In the genomic region with DNA sequence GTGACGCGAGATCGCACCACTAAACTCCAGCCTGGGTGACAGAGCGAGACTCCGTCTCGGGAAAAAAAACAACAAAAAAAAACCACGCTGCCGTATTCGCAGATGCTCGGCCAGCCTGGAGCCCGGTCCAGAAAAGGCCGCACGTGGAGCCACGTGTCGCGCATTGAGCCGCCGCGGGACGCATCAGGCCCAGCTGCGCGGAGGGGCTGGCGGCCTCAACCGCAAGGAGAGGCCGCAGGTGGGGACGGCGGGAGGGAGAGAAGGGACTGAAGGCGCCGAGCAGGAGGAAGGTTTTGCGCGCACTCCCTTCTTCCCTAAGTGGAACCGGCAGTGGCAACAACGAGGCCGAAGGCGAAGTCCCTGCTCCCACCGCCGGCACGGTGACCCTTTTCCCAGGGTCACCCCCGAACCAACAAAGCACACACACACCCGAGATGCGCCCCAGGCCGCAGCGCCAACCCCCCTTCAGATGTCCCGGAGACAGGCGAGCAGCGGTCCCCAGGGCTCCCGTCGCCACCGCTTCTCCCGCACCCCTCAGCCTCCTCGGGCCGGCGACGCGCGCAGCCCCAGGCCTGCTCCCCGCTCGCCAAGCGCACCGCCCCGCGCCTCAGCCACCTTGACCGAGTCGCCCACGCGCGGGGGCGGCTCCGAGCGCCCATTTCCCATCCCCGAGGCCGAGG, we compare ENCODE assay signal across 11 cellular contexts. TPM values are rescaled to one million over a fixed set of nuclear protein-coding genes. Genes with fewer than 3 reads are reported as not detected.
DNase-seq lines count a peak whose midpoint lies in the region; ATAC-seq, FAIRE-seq and TF ChIP-seq lines count a peak whose summit lies in the region.
"Had no signal": no experiment of that assay in that cellular context is flagged by ENCODE, and none has a peak within 500 bp of the region (broad histone marks: within the 10 kb centered on the region; RNA-seq: fewer than 3 reads in every experiment).

No MANE protein-coding gene starts in this region.

- H3K4me3 ChIP-seq in A549 (peak overlapping the region; percentile 66; the same call in 1 of the 3 replicates), astrocyte (ENCODE audit: insufficient read depth, low read depth, low read length) (no peak overlapping the region)

- H3K4me3 Mint-ChIP-seq in Calu3 (ENCODE audit: low read depth, unreplicated experiment) (peak overlapping the region; percentile 85), astrocyte (ENCODE audit: unreplicated experiment) (no peak overlapping the region)
- H3K4me3 Mint-ChIP-seq in naive thymus-derived CD8-positive, alpha-beta T cell = peak overlapping the region; percentile 47 to 84 (median 74)

- H3K4me1 ChIP-seq in A549 (peaks cover 4% of the 10 kb centered on the region; the same call in 1 of the 3 replicates), astrocyte (ENCODE audit: insufficient read depth, low read length) (peaks cover 3% of the 10 kb centered on the region)

- no peak for TF ChIP-seq CTCF in A549 (IDR thresholded peaks at IDR 0.05)
- no peak for TF ChIP-seq CTCF in Calu3 (IDR thresholded peaks at IDR 0.05; ENCODE audit: unreplicated experiment)
- no peak for TF ChIP-seq CTCF in astrocyte (IDR thresholded peaks at IDR 0.05; ENCODE audit: insufficient read depth, low read depth, low read length)

- no peak for TF ChIP-seq POLR2A in A549 (IDR thresholded peaks at IDR 0.05; ENCODE audit: low read length)

- H3K27ac Mint-ChIP-seq in Calu3 (ENCODE audit: unreplicated experiment) (no peak overlapping the region), astrocyte (ENCODE audit: unreplicated experiment) (no peak overlapping the region)
- peak overlapping the region in 2 of 10 donors; percentile 59 to 72 for H3K27ac Mint-ChIP-seq in naive thymus-derived CD8-positive, alpha-beta T cell

- POLR2A ChIA-PET in A549 (lab: Yijun Ruan, JAX) = interaction anchor here (2.1 kb wide), 1 partner anchor 7 kb away, joined by 9 read pairs; the partner anchor contains the start of genes FAM217B and PPP1R3D
- POLR2A ChIA-PET in naive thymus-derived CD8-positive, alpha-beta T cell (lab: Charles Lee) = no interaction called here

- intact Hi-C loops in Calu3 (cut with micrococcal nuclease; ENCODE audit: unreplicated experiment) = no loop called here
- intact Hi-C loops in posterior vena cava (cut with DNase I) = no loop called here

- H3K9me3 Mint-ChIP-seq in Calu3 (ENCODE audit: low read depth, unreplicated experiment) (no peaks in the 10 kb centered on the region), astrocyte (ENCODE audit: unreplicated experiment) (no peaks in the 10 kb centered on the region)
- H3K9me3 Mint-ChIP-seq in naive thymus-derived CD8-positive, alpha-beta T cell = no peaks in the 10 kb centered on the region

- no peak for ATAC-seq in A549
- ATAC-seq in naive thymus-derived CD8-positive, alpha-beta T cell = no peak

- H3K9me3 ChIP-seq in A549 (peaks cover 3% of the 10 kb centered on the region; the same call in 2 of the 3 replicates), astrocyte (ENCODE audit: insufficient read depth, low read depth, low read length) (no peaks in the 10 kb centered on the region)

- no peaks in the 10 kb centered on the region for H3K36me3 ChIP-seq in astrocyte (ENCODE audit: insufficient read depth, low read length)
- H3K36me3 ChIP-seq: brain microvascular endothelial cell had no signal

- no peak overlapping the region for H3K9ac ChIP-seq in astrocyte (ENCODE audit: low read length)
- H3K9ac ChIP-seq: GM23248 had no signal

- TF ChIP-seq EP300 in A549 (IDR thresholded peaks at IDR 0.05) = no peak

- no peak for FAIRE-seq in A549 (lab: Jason Lieb, UNC)
- FAIRE-seq in astrocyte (lab: Jason Lieb, UNC) = no peak
- FAIRE-seq: small intestine had no signal

- H3K4me1 Mint-ChIP-seq in Calu3 (ENCODE audit: low read depth, unreplicated experiment) = peaks cover 39% of the 10 kb centered on the region
- H3K4me1 Mint-ChIP-seq in astrocyte (ENCODE audit: low read depth, unreplicated experiment) = peaks cover 7% of the 10 kb centered on the region
- H3K4me1 Mint-ChIP-seq in naive thymus-derived CD8-positive, alpha-beta T cell = peaks cover 4 to 31% (median 18%) of the 10 kb centered on the region in 4 donors

- no peak for DNase-seq in A549 (ENCODE audit: low read depth in 1 of 2, low spot score in 1 of 2)
- no peak for DNase-seq in Calu3
- no peak for DNase-seq in astrocyte (ENCODE audit: low read depth)
- DNase-seq in naive thymus-derived CD8-positive, alpha-beta T cell = peak in 1 of 10 donors; percentile 9
- no peak for DNase-seq in activated CD4-positive, CD25-positive, alpha-beta regulatory T cell treated with anti-CD3 and anti-CD28 coated beads, Interleukin-2, amount 50 U/mL, for 72 hours
- no peak for DNase-seq in RKO (ENCODE audit: low spot score)
- DNase-seq in CD1c-positive myeloid dendritic cell (ENCODE audit: extremely low spot score) = no peak
- DNase-seq in posterior vena cava (ENCODE audit: low spot score) = no peak

- no peaks in the 10 kb centered on the region for H3K27me3 Mint-ChIP-seq in Calu3 (ENCODE audit: unreplicated experiment)
- H3K27me3 Mint-ChIP-seq in astrocyte (ENCODE audit: low read depth, unreplicated experiment) = no peaks in the 10 kb centered on the region
- H3K27me3 Mint-ChIP-seq in naive thymus-derived CD8-positive, alpha-beta T cell = peaks cover 0 to 2% (median 0%) of the 10 kb centered on the region in 5 donors

- CTCF ChIA-PET in A549 (lab: Yijun Ruan, JAX) = interaction anchor here (1.4 to 1.8 kb wide), 3 partner anchors 11 to 83 kb away, joined by 4 to 5 read pairs (median 5); no protein-coding TSS in a partner anchor
- CTCF ChIA-PET in Calu3 (lab: Charles Lee) = interaction anchor here (1.7 kb wide), 1 partner anchor 40 kb away, joined by 4 read pairs; no protein-coding TSS in a partner anchor

- no TSS peak for BruUV-seq in Calu3 (replicated peaks; lab: Mats Ljungman, UMichigan)

- no peaks in the 10 kb centered on the region for H3K27me3 ChIP-seq in astrocyte (ENCODE audit: insufficient read depth, low read length)
- H3K27me3 ChIP-seq: brain microvascular endothelial cell had no signal

- peaks cover 7% of the 10 kb centered on the region for H4K20me1 ChIP-seq in astrocyte (ENCODE audit: insufficient read depth, low read length)

- H3K36me3 Mint-ChIP-seq in Calu3 (ENCODE audit: insufficient read depth, unreplicated experiment) (peaks cover 27% of the 10 kb centered on the region), astrocyte (ENCODE audit: low read depth, unreplicated experiment) (no peaks in the 10 kb centered on the region)
- no peaks in the 10 kb centered on the region for H3K36me3 Mint-ChIP-seq in naive thymus-derived CD8-positive, alpha-beta T cell

- H3K4me2 ChIP-seq in A549 (peak overlapping the region; percentile 82), astrocyte (ENCODE audit: low read length) (peak overlapping the region; percentile 96)

- H3K27ac ChIP-seq in A549 (no peak overlapping the region), astrocyte (ENCODE audit: low read depth, low read length) (no peak overlapping the region)
- H3K27ac ChIP-seq: brain microvascular endothelial cell, GM23248 had no signal

- H3K79me2 ChIP-seq in astrocyte (ENCODE audit: insufficient read depth, low read length) = no peaks in the 10 kb centered on the region

- WGBS in A549 (ENCODE audit: missing lambda C conversion rate) = 97% methylated on average over 71 of the region's 72 CpGs

- H2AFZ ChIP-seq in astrocyte (ENCODE audit: low read depth, low read length) = no peak overlapping the region

- TF ChIP-seq RAD21 in A549 (conservative IDR thresholded peaks at IDR 0.05 in 1 of 2, IDR thresholded peaks at IDR 0.05 in 1 of 2) = no peak

RNA-seq across cellular contexts. Expression of gene SYCP2, which starts 0.7 kb away (rescaled TPM):
- polyA plus RNA-seq in A549 (2011; rRNA removed) (1.3 and 2.1 TPM in 2 replicates), A549 (2017; fragmentation: RNase III; extraction: RNeasy Plus Mini Kit Qiagen cat#74134 plus additional on column Dnase treatment) (0.50 to 0.84 TPM (median 0.52 TPM) in 3 replicates)
- polyA plus RNA-seq in A549 (2012; cell fraction: cytosol; rRNA removed) = 0.18 and 0.20 TPM in 2 replicates
- 0.27 and 0.31 TPM in 2 replicates for polyA plus RNA-seq in A549 (2012; cell fraction: nucleus; rRNA removed)
- 1.4 TPM in 1 of 2 replicates, not detected in the other for polyA minus RNA-seq in A549 (2011; rRNA and poly(A)+ RNA removed)
- total RNA-seq in Calu3 (2022) (56.0 and 58.1 TPM in 2 replicates), astrocyte (0.27 and 0.72 TPM in 2 replicates), posterior vena cava (1 to 10 TPM in 1 of 2 donors, under 1 TPM in 1; 0.97 to 3.1 TPM)
- total RNA-seq in naive thymus-derived CD8-positive, alpha-beta T cell = 1 to 10 TPM; 6.1 to 8.3 TPM
- 1 to 10 TPM; 1.2 to 1.9 (median 1.6) TPM for polyA plus RNA-seq in naive thymus-derived CD8-positive, alpha-beta T cell

RNA-seq across cellular contexts. Expression of gene PPP1R3D, which starts 7.3 kb away (rescaled TPM):
- polyA plus RNA-seq in A549 (2011; rRNA removed) = 2.6 and 2.7 TPM in 2 replicates
- polyA plus RNA-seq in A549 (2012; cell fraction: cytosol; rRNA removed) = 0.74 and 1.2 TPM in 2 replicates
- polyA plus RNA-seq in A549 (2012; cell fraction: nucleus; rRNA removed) = 1.1 and 1.7 TPM in 2 replicates
- 2.6 to 3.9 TPM (median 3.2 TPM) in 3 replicates for polyA plus RNA-seq in A549 (2017; fragmentation: RNase III; extraction: RNeasy Plus Mini Kit Qiagen cat#74134 plus additional on column Dnase treatment)
- polyA minus RNA-seq in A549 (2011; rRNA and poly(A)+ RNA removed) = 1.8 and 2.4 TPM in 2 replicates
- total RNA-seq in Calu3 (2022) = 16.6 and 17.9 TPM in 2 replicates
- 5.2 and 5.8 TPM in 2 replicates for total RNA-seq in astrocyte
- 1 to 10 TPM; 7.7 to 8.1 TPM for total RNA-seq in naive thymus-derived CD8-positive, alpha-beta T cell
- 1 to 10 TPM; 1.3 to 2.7 (median 2.2) TPM for polyA plus RNA-seq in naive thymus-derived CD8-positive, alpha-beta T cell
- total RNA-seq in posterior vena cava = 1 to 10 TPM; 7.2 to 9.2 TPM

RNA-seq across cellular contexts. Expression of gene FAM217B, which starts 7.4 kb away (rescaled TPM):
- 11.6 and 12.3 TPM in 2 replicates for polyA plus RNA-seq in A549 (2011; rRNA removed)
- 2.6 and 3.0 TPM in 2 replicates for polyA plus RNA-seq in A549 (2012; cell fraction: cytosol; rRNA removed)
- polyA plus RNA-seq in A549 (2012; cell fraction: nucleus; rRNA removed) = 1.6 and 1.8 TPM in 2 replicates
- 6.1 to 6.3 TPM (median 6.2 TPM) in 3 replicates for polyA plus RNA-seq in A549 (2017; fragmentation: RNase III; extraction: RNeasy Plus Mini Kit Qiagen cat#74134 plus additional on column Dnase treatment)
- polyA minus RNA-seq in A549 (2011; rRNA and poly(A)+ RNA removed) = 5.5 and 7.2 TPM in 2 replicates
- total RNA-seq in Calu3 (2022) = 32.3 and 34.4 TPM in 2 replicates
- 20.6 and 23.0 TPM in 2 replicates for total RNA-seq in astrocyte
- total RNA-seq in naive thymus-derived CD8-positive, alpha-beta T cell = 10 to 100 TPM; 32.6 to 47.3 TPM
- 10 to 100 TPM; 24.2 to 27.4 (median 26.0) TPM for polyA plus RNA-seq in naive thymus-derived CD8-positive, alpha-beta T cell
- 10 to 100 TPM in 1 of 2 donors, 1 to 10 TPM in 1; 8.2 to 11.2 TPM for total RNA-seq in posterior vena cava

RNA-seq across cellular contexts. Expression of gene CDH26, which starts 25.5 kb away (rescaled TPM):
- polyA plus RNA-seq in A549 (2011; rRNA removed) = 0.33 and 0.57 TPM in 2 replicates
- 0.12 and 0.24 TPM in 2 replicates for polyA plus RNA-seq in A549 (2012; cell fraction: cytosol; rRNA removed)
- 0.55 and 0.67 TPM in 2 replicates for polyA plus RNA-seq in A549 (2012; cell fraction: nucleus; rRNA removed)
- 0.16 to 0.28 TPM (median 0.27 TPM) in 3 replicates for polyA plus RNA-seq in A549 (2017; fragmentation: RNase III; extraction: RNeasy Plus Mini Kit Qiagen cat#74134 plus additional on column Dnase treatment)
- polyA minus RNA-seq in A549 (2011; rRNA and poly(A)+ RNA removed) = 0.21 and 0.49 TPM in 2 replicates
- 0.76 and 1.1 TPM in 2 replicates for total RNA-seq in Calu3 (2022)
- 0.17 and 0.34 TPM in 2 replicates for total RNA-seq in astrocyte
- 1 to 10 TPM; 4.3 to 4.5 TPM for total RNA-seq in naive thymus-derived CD8-positive, alpha-beta T cell
- polyA plus RNA-seq in naive thymus-derived CD8-positive, alpha-beta T cell = under 1 TPM in 1 of 3 donors, not detected in 2; 0.07 TPM
- 1 to 10 TPM in 1 of 2 donors, under 1 TPM in 1; 0.52 to 2.1 TPM for total RNA-seq in posterior vena cava
- total RNA-seq: GM23248 had no signal
- polyA plus RNA-seq: GM23248 had no signal
